ENCODE assay signal across 1 cellular context in genomic region chr11:103281301-103281700, GRCh38.
TF ChIP-seq lines count a peak whose summit lies in the region.

No MANE protein-coding gene starts in this region.

TF ChIP-seq in SK-N-SH treated with all-trans-retinoic acid at 6 μM for 48 hours, 23 proteins besides CTCF, POLR2A, EP300 and RAD21 (continued from another document):
- TF ChIP-seq POU6F1 (CRISPR knock-in tag; IDR thresholded peaks at IDR 0.05; ENCODE audit: borderline replicate concordance, low read depth) (no peak), BACH2 (CRISPR knock-in tag; IDR thresholded peaks at IDR 0.05; ENCODE audit: borderline replicate concordance) (no peak), TSHZ2 (CRISPR knock-in tag; IDR thresholded peaks at IDR 0.05) (no peak), ARNTL (CRISPR knock-in tag; IDR thresholded peaks at IDR 0.05; ENCODE audit: borderline replicate concordance, low read depth) (no peak), OSR1 (CRISPR knock-in tag; IDR thresholded peaks at IDR 0.05) (no peak)
